1 cellular context compared by ENCODE assay signal in the genomic region with DNA sequence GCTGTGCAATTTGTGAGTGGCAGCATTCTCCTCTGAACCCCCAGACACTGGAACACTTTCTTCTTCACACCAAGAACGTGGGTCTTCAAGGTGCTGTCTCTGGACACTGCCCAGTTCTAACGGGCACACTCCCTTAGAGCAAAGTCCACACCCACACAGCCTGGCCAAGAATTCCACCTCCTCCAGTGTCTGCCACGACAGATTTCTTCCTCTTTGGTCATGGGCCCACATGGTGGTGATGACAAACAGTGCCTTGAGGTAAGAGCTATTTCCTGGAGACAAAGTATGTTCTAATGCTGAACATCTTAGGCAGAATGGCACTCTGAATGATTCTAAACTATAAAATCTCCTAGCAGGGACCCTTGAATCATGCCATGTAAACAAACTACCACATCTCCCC.
A peak's percentile ranks its signal among the peaks of the same experiment; 100 is the strongest.
TF ChIP-seq lines count a peak whose summit lies in the region.

No MANE protein-coding gene starts in this region.

TF ChIP-seq in A549, 52 proteins besides CTCF, POLR2A, EP300 and RAD21 (continued from another document):
- TF ChIP-seq POLR2AphosphoS2 (conservative IDR thresholded peaks at IDR 0.05; ENCODE audit: low read length) (no peak), BHLHE40 (IDR thresholded peaks at IDR 0.05; ENCODE audit: low read depth, low read length) (no peak), JUN (IDR thresholded peaks at IDR 0.05) (0 out of 5 replicates have a peak, but pooled peaks of 1 of the 2 experiments have one; percentile 27), CEBPB (IDR thresholded peaks at IDR 0.05) (no peak), HEYL (CRISPR knock-in tag; IDR thresholded peaks at IDR 0.05) (no peak), HDAC2 (IDR thresholded peaks at IDR 0.05) (no peak), MYC (IDR thresholded peaks at IDR 0.05; ENCODE audit: borderline replicate concordance, low read length) (no peak)
- TF ChIP-seq, protein P1, sequence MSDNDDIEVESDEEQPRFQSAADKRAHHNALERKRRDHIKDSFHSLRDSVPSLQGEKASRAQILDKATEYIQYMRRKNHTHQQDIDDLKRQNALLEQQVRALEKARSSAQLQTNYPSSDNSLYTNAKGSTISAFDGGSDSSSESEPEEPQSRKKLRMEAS (IDR thresholded peaks at IDR 0.05): peak; percentile 49
